27 cellular contexts compared by ENCODE assay signal in genomic region chr4:142811034-142811433, GRCh38.
"Had no signal": no experiment of that assay in that cellular context is flagged by ENCODE, and none has a peak within 500 bp of the region (broad histone marks: within the 10 kb centered on the region; RNA-seq: fewer than 3 reads in every experiment).

No MANE protein-coding gene starts in this region.

- ATAC-seq: effector memory CD8-positive, alpha-beta T cell; esophagus mucosa; gastrocnemius medialis; left colon; left lobe of liver; lower lobe of right lung; mucosa of descending colon had no signal

- H3K79me2 ChIP-seq: hepatocyte had no signal

- DNase-seq: effector CD8-positive, alpha-beta T cell; effector memory CD8-positive, alpha-beta T cell; endodermal cell; erythroblast; esophagus squamous epithelium; foreskin fibroblast; foreskin melanocyte; gastrocnemius medialis; glutamatergic neuron; head of caudate nucleus; hypothalamus; immature natural killer cell; islet precursor cell; kidney; kidney glomerular epithelial cell; left colon; left ventricle myocardium inferior; lower lobe of right lung; mesenchymal stem cell; mucosa of descending colon had no signal

- H3K4me2 ChIP-seq: hepatocyte had no signal

- H3K4me1 ChIP-seq: esophagus squamous epithelium, gastrocnemius medialis, lower lobe of right lung had no signal

- H3K9me3 ChIP-seq: esophagus squamous epithelium, gastrocnemius medialis, left ventricle myocardium inferior, lower lobe of right lung, mucosa of descending colon had no signal

- H2AFZ ChIP-seq: hepatocyte had no signal

- FAIRE-seq: colon, endometrium, kidney had no signal

- H3K27ac ChIP-seq: coronary artery, epithelial cell of prostate, esophagus squamous epithelium, gastrocnemius medialis, hepatocyte, left ventricle myocardium inferior, lower lobe of right lung had no signal

- H3K27me3 ChIP-seq: esophagus squamous epithelium, gastrocnemius medialis, hepatocyte had no signal

- H3K4me3 ChIP-seq: coronary artery, esophagus squamous epithelium, gastrocnemius medialis, hepatocyte, left ventricle myocardium inferior, lower lobe of right lung, mucosa of descending colon had no signal

- H3K36me3 ChIP-seq: esophagus squamous epithelium, gastrocnemius medialis, left ventricle myocardium inferior, lower lobe of right lung had no signal
